26 cellular contexts compared by ENCODE assay signal in genomic region chr4:12414181-12414812, GRCh38.
"Had no signal": no experiment of that assay in that cellular context is flagged by ENCODE, and none has a peak within 500 bp of the region (broad histone marks: within the 10 kb centered on the region; RNA-seq: fewer than 3 reads in every experiment).

No MANE protein-coding gene starts in this region.

- H3K4me1 ChIP-seq: lower lobe of right lung, neural progenitor cell, parathyroid adenoma, psoas muscle, right lobe of liver, tibial nerve, upper lobe of left lung, vagina had no signal

- ATAC-seq: lower lobe of right lung; natural killer cell; psoas muscle; right lobe of liver; stimulated activated memory B cell treated with anti-CD40 and anti-IgM and Interleukin-4, amounts not matched to agents 10 μg/mL and 1 μg/mL and 100 μg/mL, for 72 hours; stimulated activated naive CD8-positive, alpha-beta T cell treated with anti-CD3 and anti-CD28 coated beads, Interleukin-15, amount 100 ng/mL, for 72 hours had no signal

- DNase-seq: hippocampal formation; kidney; lower lobe of right lung; mammary epithelial cell; mesenchymal stem cell; naive B cell; natural killer cell; nephron progenitor cell; occipital lobe; psoas muscle; right lobe of liver; stimulated activated CD4-positive, alpha-beta T cell treated with anti-CD3 and anti-CD28 coated beads, Interleukin-1b, Interleukin-23, amount 100 ng/mL, for 48 hours; stimulated activated CD4-positive, alpha-beta T cell treated with anti-CD3 and anti-CD28 coated beads, Interleukin-2, amount 100 ng/mL, for 48 hours; stimulated activated CD4-positive, alpha-beta T cell treated with anti-CD3 and anti-CD28 coated beads, Interleukin-4, amount 100 ng/mL, for 4 hours; stimulated activated CD8-positive, alpha-beta memory T cell treated with anti-CD3 and anti-CD28 coated beads, Interleukin-4, amount 100 ng/mL, for 48 hours; stimulated activated naive CD4-positive, alpha-beta T cell treated with Interleukin-2 at 50 U/mL for 16 hours; stimulated activated naive CD8-positive, alpha-beta T cell treated with anti-CD3 and anti-CD28 coated beads, Interleukin-15, amount 100 ng/mL, for 72 hours; substantia nigra; upper lobe of left lung had no signal

- H3K4me3 ChIP-seq: lower lobe of right lung, neural progenitor cell, psoas muscle, right lobe of liver, smooth muscle cell, tibial nerve, upper lobe of left lung, vagina had no signal

- H3K27ac ChIP-seq: lower lobe of right lung, neural progenitor cell, neutrophil, parathyroid adenoma, psoas muscle, right lobe of liver, tibial nerve, upper lobe of left lung, vagina had no signal

- H3K27me3 ChIP-seq: neural progenitor cell, neutrophil, right lobe of liver, tibial nerve, upper lobe of left lung, vagina had no signal

- H3K36me3 ChIP-seq: lower lobe of right lung, neural progenitor cell, neutrophil, right lobe of liver, tibial nerve, upper lobe of left lung, vagina had no signal

- H3K9me3 ChIP-seq: lower lobe of right lung, neutrophil, psoas muscle, right lobe of liver, tibial nerve, upper lobe of left lung, vagina had no signal
